ENCODE assay signal across 21 cellular contexts in genomic region chr4:124401611-124402010, GRCh38.
DNase-seq lines count a peak whose midpoint lies in the region; ATAC-seq, FAIRE-seq and TF ChIP-seq lines count a peak whose summit lies in the region.
"Had no signal": no experiment of that assay in that cellular context is flagged by ENCODE, and none has a peak within 500 bp of the region (broad histone marks: within the 10 kb centered on the region; RNA-seq: fewer than 3 reads in every experiment).

No MANE protein-coding gene starts in this region.

- TF ChIP-seq CTCF in fibroblast of pulmonary artery (IDR thresholded peaks at IDR 0.05; ENCODE audit: low read length, missing control alignments) (no peak), H9 (conservative IDR thresholded peaks at IDR 0.05) (no peak)

- H3K27me3 Mint-ChIP-seq in H9 (ENCODE audit: low read depth) = no peaks in the 10 kb centered on the region
- H3K27me3 Mint-ChIP-seq: B cell; CD4-positive, alpha-beta T cell had no signal

- H2BK5ac ChIP-seq in H9 (ENCODE audit: insufficient read length, low read length) = no peak overlapping the region

- H3K79me1 ChIP-seq in H9 (ENCODE audit: insufficient read depth, low read depth, low read length, poor library complexity, severe bottlenecking) = no peaks in the 10 kb centered on the region

- H2BK15ac ChIP-seq in H9 (ENCODE audit: low read depth, low read length) = no peak overlapping the region

- H3K4ac ChIP-seq in H9 (ENCODE audit: low read depth, low read length) = no peak overlapping the region

- H3K4me2 ChIP-seq in H9 (ENCODE audit: insufficient read depth, insufficient read length, low read length) = no peak overlapping the region
- H3K4me2 ChIP-seq: BLaER1 treated with 17β-estradiol and CSF1 and Interleukin-3, amounts not matched to agents 10 nM and 100 nM had no signal

- H3K4me3 ChIP-seq in fibroblast of pulmonary artery (replicated peaks; ENCODE audit: low read depth, low read length) = no peak overlapping the region
- H3K4me3 ChIP-seq: BLaER1 treated with 17β-estradiol and CSF1 and Interleukin-3, amounts not matched to agents 10 nM and 100 nM had no signal

- no peak overlapping the region for H3T11ph ChIP-seq in H9 (ENCODE audit: low read length)

- H3K23ac ChIP-seq in H9 (ENCODE audit: insufficient read length, low read depth, low read length) = no peak overlapping the region

- no peak overlapping the region for H4K8ac ChIP-seq in H9 (replicated peaks; ENCODE audit: insufficient read length, low read depth, low read length)

- no peak overlapping the region for H3K56ac ChIP-seq in H9 (ENCODE audit: insufficient read length, low read depth, low read length)

- ATAC-seq in GM19328 (IDR thresholded peaks at IDR 0.05; ENCODE audit: unreplicated experiment) (no peak), GM19324 (IDR thresholded peaks at IDR 0.05; ENCODE audit: low FRiP score, unreplicated experiment) (no peak)
- ATAC-seq: CD8-positive, alpha-beta T cell had no signal

- H3K14ac ChIP-seq in H9 (ENCODE audit: insufficient read depth, low read length) = no peak overlapping the region

- H3K4me1 Mint-ChIP-seq in H9 = peaks cover 0 to 7% of the 10 kb centered on the region in 2 experiments; a peak in 1 of 4 replicates
- H3K4me1 Mint-ChIP-seq: B cell had no signal

- no peak overlapping the region for H2AK5ac ChIP-seq in H9 (ENCODE audit: insufficient read length, low read length)

- no peaks in the 10 kb centered on the region for H3K23me2 ChIP-seq in H9 (ENCODE audit: insufficient read length, low read depth, low read length, poor library complexity, severe bottlenecking)

- no peaks in the 10 kb centered on the region for H4K20me1 ChIP-seq in H9 (ENCODE audit: control insufficient read depth, insufficient read depth, insufficient read length)
- H4K20me1 ChIP-seq: BLaER1 treated with 17β-estradiol and CSF1 and Interleukin-3, amounts not matched to agents 10 nM and 100 nM had no signal

- H3K27me3 ChIP-seq in H9 (ENCODE audit: insufficient read depth, low read length) = no peaks in the 10 kb centered on the region
- H3K27me3 ChIP-seq: BLaER1 treated with 17β-estradiol and CSF1 and Interleukin-3, amounts not matched to agents 10 nM and 100 nM had no signal

- FAIRE-seq in endometrium (lab: Jason Lieb, UNC) = peak; percentile 81
- FAIRE-seq: D721Med, GM12891, GM19239 had no signal

- no peak overlapping the region for H2BK120ac ChIP-seq in H9 (ENCODE audit: low read depth, low read length, poor library complexity, severe bottlenecking)

- no peak overlapping the region for H3K18ac ChIP-seq in H9 (ENCODE audit: insufficient read length, low read depth, low read length)

- no peak overlapping the region for H2AFZ ChIP-seq in H9 (ENCODE audit: low read length)

- no peak overlapping the region for H4K91ac ChIP-seq in H9 (ENCODE audit: insufficient read length, low read depth, low read length)

- no peaks in the 10 kb centered on the region for H3K4me1 ChIP-seq in H9 (ENCODE audit: insufficient read depth, low read length)
- H3K4me1 ChIP-seq: BLaER1 treated with 17β-estradiol and CSF1 and Interleukin-3, amounts not matched to agents 10 nM and 100 nM; Caco-2 had no signal

- no CpG with 5 or more reads among the region's 3 CpGs for WGBS in H9 (ENCODE audit: extremely low coverage, insufficient read length, low lambda C conversion rate)

- no peak overlapping the region for H3K27ac ChIP-seq in H9 (ENCODE audit: insufficient read length, low read depth, low read length)
- H3K27ac ChIP-seq: BLaER1 treated with 17β-estradiol and CSF1 and Interleukin-3, amounts not matched to agents 10 nM and 100 nM; C4-2B had no signal

- no peak overlapping the region for H3K27ac Mint-ChIP-seq in H9
- H3K27ac Mint-ChIP-seq: B cell; CD4-positive, alpha-beta T cell; CD8-positive, alpha-beta T cell had no signal

- H3K36me3 Mint-ChIP-seq in H9 (ENCODE audit: insufficient read depth in 1 of 3, low read depth in 3 of 3) = peaks cover 0 to 5% (median 0%) of the 10 kb centered on the region in 3 experiments; a peak in 2 of 7 replicates
- H3K36me3 Mint-ChIP-seq: CD8-positive, alpha-beta T cell had no signal

- H3K9ac ChIP-seq in H9 (ENCODE audit: extremely low read depth, insufficient read length, low read length) = no peak overlapping the region
- H3K9ac ChIP-seq: BLaER1 treated with 17β-estradiol and CSF1 and Interleukin-3, amounts not matched to agents 10 nM and 100 nM had no signal

- H3K4me3 Mint-ChIP-seq in H9 = no peak overlapping the region
- H3K4me3 Mint-ChIP-seq: B cell; CD4-positive, alpha-beta T cell; CD8-positive, alpha-beta T cell had no signal

- no peaks in the 10 kb centered on the region for H3K79me2 ChIP-seq in H9 (ENCODE audit: insufficient read depth, low read length)

- peaks cover 0 to 2% of the 10 kb centered on the region in 2 experiments; a peak in 1 of 5 replicates for H3K9me3 Mint-ChIP-seq in H9
- H3K9me3 Mint-ChIP-seq: CD8-positive, alpha-beta T cell had no signal

- DNase-seq in fibroblast of pulmonary artery (ENCODE audit: low read depth) (peak; percentile 34), pulmonary artery endothelial cell (ENCODE audit: low read depth, low spot score) (peak; percentile 57), activated gamma-delta T cell (lab: John Stamatoyannopoulos, UW) (no peak), H9 (no peak)
- DNase-seq: 8988T; AML-193; Caco-2; Calu3; CD4-positive, alpha-beta T cell; CD8-positive, alpha-beta T cell; DMS79 treated with DMSO at 0.1 percent for 48 hours; GF-D8 had no signal

- H4K5ac ChIP-seq in H9 (ENCODE audit: insufficient read length, low read depth, low read length) = no peak overlapping the region

- H2BK12ac ChIP-seq in H9 (ENCODE audit: insufficient read length, low read depth, low read length) = no peak overlapping the region

- H2BK20ac ChIP-seq in H9 (ENCODE audit: low read depth, low read length, poor library complexity, severe bottlenecking) = no peak overlapping the region

- H3K9me3 ChIP-seq in H9 (ENCODE audit: control insufficient read depth, low read depth, low read length) = no peaks in the 10 kb centered on the region
- H3K9me3 ChIP-seq: Caco-2 had no signal

Comparison
In these comparisons a context has a peak if more than half of its experiments do, and no peak if none do; other contexts are left out.
1. DNase-seq: peak in fibroblast of pulmonary artery (single experiment) and pulmonary artery endothelial cell (single experiment); none in activated gamma-delta T cell (single experiment) and H9 (single experiment).